Comparison of ENCODE assay signal across 10 cellular contexts in the genomic region with DNA sequence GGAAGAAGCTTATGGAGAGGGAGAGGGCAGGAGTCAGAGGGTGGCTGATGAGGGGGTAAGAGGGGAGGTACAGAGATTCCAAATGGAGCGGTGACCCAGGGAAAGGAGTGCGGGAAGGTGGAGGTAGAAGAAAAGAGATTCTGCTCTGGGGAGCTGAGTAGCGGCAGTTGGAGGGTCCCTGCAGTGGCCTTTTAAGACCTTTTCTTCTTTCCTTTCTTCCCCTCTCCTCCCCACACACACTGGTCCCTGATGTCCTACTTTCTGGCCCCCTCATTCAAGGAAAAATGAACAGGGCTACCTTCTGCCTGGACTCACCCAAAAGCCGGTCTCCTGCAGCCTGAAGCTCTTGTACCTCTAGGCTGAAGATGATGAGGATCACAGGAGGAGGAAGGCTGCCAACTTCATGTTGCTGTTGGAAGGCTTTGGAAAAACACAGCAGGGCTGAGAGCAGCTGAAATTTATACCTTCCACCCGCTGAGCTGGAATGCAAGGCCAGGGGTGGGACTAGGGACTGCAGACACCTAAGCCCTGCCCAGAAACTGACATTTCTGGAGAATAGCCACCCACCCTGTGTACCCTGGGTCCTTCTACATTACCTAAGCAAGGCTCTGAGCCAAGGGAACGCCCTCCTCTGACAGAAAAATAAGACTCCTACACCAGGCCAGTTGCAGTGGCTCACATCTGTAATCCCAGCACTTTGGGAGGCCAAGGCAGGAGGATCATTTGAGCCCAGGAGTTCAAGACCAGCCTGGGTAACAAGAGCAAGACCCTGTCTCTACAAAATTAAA. TPM values are rescaled to one million over a fixed set of nuclear protein-coding genes. Genes with fewer than 3 reads are reported as not detected.
DNase-seq lines count a peak whose midpoint lies in the region; ATAC-seq and TF ChIP-seq lines count a peak whose summit lies in the region.
"Had no signal": no experiment of that assay in that cellular context is flagged by ENCODE, and none has a peak within 500 bp of the region (broad histone marks: within the 10 kb centered on the region; RNA-seq: fewer than 3 reads in every experiment).

No MANE protein-coding gene starts in this region.

- H3K27me3 Mint-ChIP-seq in dendritic cell treated with granulocyte-macrophage colony-stimulating factor and Interleukin-4, amounts not matched to agents 40 ng/mL and 50 ng/mL, for 4 days: no peaks in the 10 kb centered on the region
- no peaks in the 10 kb centered on the region for H3K27me3 Mint-ChIP-seq in osteocyte (ENCODE audit: unreplicated experiment)

- TF ChIP-seq CTCF in osteocyte (IDR thresholded peaks at IDR 0.05): no peak

- intact Hi-C loops in dendritic cell treated with granulocyte-macrophage colony-stimulating factor and Interleukin-4, amounts not matched to agents 40 ng/mL and 50 ng/mL, for 4 days (cut with micrococcal nuclease): no loop called here

- peaks cover 6% of the 10 kb centered on the region for H3K36me3 Mint-ChIP-seq in dendritic cell treated with granulocyte-macrophage colony-stimulating factor and Interleukin-4, amounts not matched to agents 40 ng/mL and 50 ng/mL, for 4 days (ENCODE audit: low read depth)
- H3K36me3 Mint-ChIP-seq in osteocyte (ENCODE audit: unreplicated experiment): peaks cover 2% of the 10 kb centered on the region
- H3K36me3 Mint-ChIP-seq: activated naive CD8-positive, alpha-beta T cell treated with anti-CD3 and anti-CD28 coated beads for 36 hours had no signal

- H3K27ac Mint-ChIP-seq in dendritic cell treated with granulocyte-macrophage colony-stimulating factor and Interleukin-4, amounts not matched to agents 40 ng/mL and 50 ng/mL, for 4 days: peak overlapping the region; percentile 69
- H3K27ac Mint-ChIP-seq in osteocyte (ENCODE audit: unreplicated experiment): peak overlapping the region; percentile 95
- H3K27ac Mint-ChIP-seq: activated naive CD8-positive, alpha-beta T cell treated with anti-CD3 and anti-CD28 coated beads for 36 hours; natural killer cell treated with Interleukin-12 subunit alpha and Interleukin-12 subunit beta and Interleukin-15 and Interleukin-18, amount 100 ng/mL, for 72 hours had no signal

- peak; percentile 30 for DNase-seq in COR-L47 (lab: John Stamatoyannopoulos, UW)
- DNase-seq in NCI-H2196 (lab: John Stamatoyannopoulos, UW; ENCODE audit: unreplicated experiment): peak; percentile 46
- DNase-seq in osteocyte (ENCODE audit: extremely low spot score, unreplicated experiment): peak; percentile 89
- no peak for DNase-seq in GM19240 (ENCODE audit: insufficient read length, low spot score)
- DNase-seq in globus pallidus (ENCODE audit: low spot score): no peak
- DNase-seq: activated naive CD8-positive, alpha-beta T cell treated with anti-CD3 and anti-CD28 coated beads for 36 hours had no signal

- H3K4me3 Mint-ChIP-seq in dendritic cell treated with granulocyte-macrophage colony-stimulating factor and Interleukin-4, amounts not matched to agents 40 ng/mL and 50 ng/mL, for 4 days: peak overlapping the region; percentile 70
- H3K4me3 Mint-ChIP-seq in osteocyte (ENCODE audit: unreplicated experiment): peak overlapping the region; percentile 80
- H3K4me3 Mint-ChIP-seq: activated naive CD8-positive, alpha-beta T cell treated with anti-CD3 and anti-CD28 coated beads for 36 hours; natural killer cell treated with Interleukin-12 subunit alpha and Interleukin-12 subunit beta and Interleukin-15 and Interleukin-18, amount 100 ng/mL, for 72 hours had no signal

- H3K9me3 Mint-ChIP-seq in dendritic cell treated with granulocyte-macrophage colony-stimulating factor and Interleukin-4, amounts not matched to agents 40 ng/mL and 50 ng/mL, for 4 days: peaks cover 6% of the 10 kb centered on the region
- H3K9me3 Mint-ChIP-seq in osteocyte (ENCODE audit: unreplicated experiment): peaks cover 7% of the 10 kb centered on the region

- peaks cover 60% of the 10 kb centered on the region for H3K4me1 Mint-ChIP-seq in dendritic cell treated with granulocyte-macrophage colony-stimulating factor and Interleukin-4, amounts not matched to agents 40 ng/mL and 50 ng/mL, for 4 days (ENCODE audit: low read depth)
- H3K4me1 Mint-ChIP-seq in osteocyte (ENCODE audit: unreplicated experiment): peaks cover 75% of the 10 kb centered on the region

- ATAC-seq in GM18520 (IDR thresholded peaks at IDR 0.05; ENCODE audit: unreplicated experiment): no peak
- no peak for ATAC-seq in GM21515 (IDR thresholded peaks at IDR 0.05; ENCODE audit: unreplicated experiment)
- ATAC-seq: natural killer cell treated with Interleukin-12 subunit alpha and Interleukin-12 subunit beta and Interleukin-15 and Interleukin-18, amount 100 ng/mL, for 72 hours had no signal

RNA-seq across cellular contexts. Expression of a gene that starts 9.4 kb away (rescaled TPM):
- 25.9 and 26.2 TPM in 2 replicates for total RNA-seq in osteocyte

Comparison
In these comparisons a context has a peak if more than half of its experiments do, and no peak if none do; other contexts are left out.
1. DNase-seq: peak in COR-L47 (single experiment), NCI-H2196 (single experiment) and osteocyte (single experiment); none in GM19240 (single experiment) and globus pallidus (single experiment).